1 cellular context compared by ENCODE assay signal in the genomic region with DNA sequence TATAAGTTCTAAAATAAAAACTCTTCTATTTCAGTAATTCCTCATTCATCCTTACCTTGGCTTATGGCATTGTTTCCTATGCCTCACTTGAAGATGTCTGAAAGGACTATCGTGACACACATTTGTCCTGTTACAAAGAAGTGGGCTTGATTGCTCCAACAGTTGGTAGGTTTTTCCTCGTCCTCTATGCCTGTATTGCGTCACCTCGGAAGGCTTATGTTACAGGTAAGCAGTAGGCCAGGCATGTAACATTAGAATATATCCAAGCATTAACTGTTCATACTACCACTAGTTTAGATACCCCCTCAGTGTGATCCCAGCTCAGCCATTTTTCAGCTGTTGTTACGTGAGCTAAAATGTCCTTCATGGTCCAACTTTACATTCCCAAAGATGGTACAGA.
TF ChIP-seq lines count a peak whose summit lies in the region.

No MANE protein-coding gene starts in this region.

TF ChIP-seq in GM23338, 12 proteins besides CTCF, POLR2A, EP300 and RAD21 (continued from another document):
- TF ChIP-seq REST (IDR thresholded peaks at IDR 0.05; ENCODE audit: unreplicated experiment) (no peak), POLR2AphosphoS5 (IDR thresholded peaks at IDR 0.05; ENCODE audit: low read depth) (no peak), ZNF114 (CRISPR knock-in tag; IDR thresholded peaks at IDR 0.05) (no peak), EZH2 (IDR thresholded peaks at IDR 0.05; ENCODE audit: low read depth, unreplicated experiment) (no peak), NANOG (IDR thresholded peaks at IDR 0.05; ENCODE audit: borderline replicate concordance) (no peak), ETS1 (IDR thresholded peaks at IDR 0.05) (no peak)
